In genomic region chr19:3048190-3048533, GRCh38 we compare ENCODE assay signal across 12 cellular contexts. TPM values are rescaled to one million over a fixed set of nuclear protein-coding genes. Genes with fewer than 3 reads are reported as not detected.
DNase-seq lines count a peak whose midpoint lies in the region; ATAC-seq and TF ChIP-seq lines count a peak whose summit lies in the region.
"Had no signal": no experiment of that assay in that cellular context is flagged by ENCODE, and none has a peak within 500 bp of the region (broad histone marks: within the 10 kb centered on the region; RNA-seq: fewer than 3 reads in every experiment).

No MANE protein-coding gene starts in this region.

- no peak overlapping the region for H3K23ac ChIP-seq in mesenchymal stem cell (ENCODE audit: low read length in 2 of 2)

- no peak overlapping the region for H3K9ac ChIP-seq in SK-N-MC (ENCODE audit: insufficient read length)
- H3K9ac ChIP-seq in mesenchymal stem cell (ENCODE audit: low read length): no peak overlapping the region
- H3K9ac ChIP-seq: parathyroid adenoma had no signal

- H3K36me3 ChIP-seq in left ventricle myocardium inferior (peaks cover 5% of the 10 kb centered on the region), SK-N-MC (ENCODE audit: insufficient read depth, low read length) (no peaks in the 10 kb centered on the region; the same call in 1 of the 2 replicates), mesenchymal stem cell (ENCODE audit: control insufficient read depth in 1 of 2, insufficient read depth in 2 of 2, low read depth in 1 of 2, low read length in 2 of 2) (peaks cover 2 to 12% of the 10 kb centered on the region in 2 experiments)

- H3K36me3 Mint-ChIP-seq in type B pancreatic cell: no peaks in the 10 kb centered on the region
- H3K36me3 Mint-ChIP-seq: activated CD8-positive, alpha-beta memory T cell treated with anti-CD3 and anti-CD28 coated beads, Interleukin-2, amount 10 ng/mL, durations not matched to agents 7 days and 5 days had no signal

- no peak for TF ChIP-seq CTCF in left ventricle myocardium inferior (IDR thresholded peaks at IDR 0.05; ENCODE audit: borderline replicate concordance)
- TF ChIP-seq CTCF in type B pancreatic cell (conservative IDR thresholded peaks at IDR 0.05): no peak
- no peak for TF ChIP-seq CTCF in GM10248 (IDR thresholded peaks at IDR 0.05; ENCODE audit: control extremely low read depth, extremely low read depth, low read depth, missing control alignments)

- H3K4ac ChIP-seq in mesenchymal stem cell (ENCODE audit: low read depth in 1 of 2, low read length in 2 of 2): peak overlapping the region in 1 of 2 experiments; percentile 56

- H2BK120ac ChIP-seq in mesenchymal stem cell (ENCODE audit: low read depth, low read length): no peak overlapping the region

- DNase-seq in left ventricle myocardium inferior (no peak), cardiac septum (ENCODE audit: low spot score) (no peak), SK-N-MC (ENCODE audit: low read depth, low spot score) (no peak), mesenchymal stem cell (no peak), type B pancreatic cell (ENCODE audit: extremely low spot score, unreplicated experiment) (no peak), GM10248 (ENCODE audit: extremely low spot score) (no peak)
- DNase-seq: cortex of kidney had no signal

- H3K9me3 Mint-ChIP-seq in type B pancreatic cell: no peaks in the 10 kb centered on the region
- H3K9me3 Mint-ChIP-seq: activated naive CD8-positive, alpha-beta T cell treated with anti-CD3 and anti-CD28 coated beads for 36 hours had no signal

- no peak overlapping the region for H3K4me2 ChIP-seq in mesenchymal stem cell (ENCODE audit: low read length, poor library complexity, severe bottlenecking)

- WGBS in mesenchymal stem cell: 78% methylated on average over 5 of the region's 5 CpGs

- H3K27ac Mint-ChIP-seq in type B pancreatic cell: peak overlapping the region; percentile 94
- H3K27ac Mint-ChIP-seq: activated CD8-positive, alpha-beta memory T cell treated with anti-CD3 and anti-CD28 coated beads, Interleukin-2, amount 10 ng/mL, durations not matched to agents 7 days and 5 days; activated naive CD8-positive, alpha-beta T cell treated with anti-CD3 and anti-CD28 coated beads for 36 hours had no signal

- no peak overlapping the region for H4K8ac ChIP-seq in mesenchymal stem cell (ENCODE audit: low read length)

- no peaks in the 10 kb centered on the region for H3K79me1 ChIP-seq in mesenchymal stem cell (replicated peaks; ENCODE audit: low read length, poor library complexity, severe bottlenecking)

- H3K9me3 ChIP-seq in left ventricle myocardium inferior (replicated peaks): no peaks in the 10 kb centered on the region
- no peaks in the 10 kb centered on the region for H3K9me3 ChIP-seq in SK-N-MC (ENCODE audit: low read depth, low read length)
- no peaks in the 10 kb centered on the region for H3K9me3 ChIP-seq in mesenchymal stem cell (ENCODE audit: control insufficient read depth, low read length)

- POLR2A ChIA-PET in GM10248 (lab: Yijun Ruan, JAX): interaction anchor here (0.6 to 0.7 kb wide), 2 partner anchors 12 to 44 kb away, joined by 4 to 8 read pairs; no protein-coding TSS in a partner anchor

- no peaks in the 10 kb centered on the region for H3K27me3 Mint-ChIP-seq in type B pancreatic cell
- H3K27me3 Mint-ChIP-seq: activated naive CD8-positive, alpha-beta T cell treated with anti-CD3 and anti-CD28 coated beads for 36 hours had no signal

- H2BK5ac ChIP-seq in mesenchymal stem cell (ENCODE audit: low read depth, low read length, poor library complexity, severe bottlenecking): no peak overlapping the region

- H4K91ac ChIP-seq in mesenchymal stem cell (ENCODE audit: low read length): no peak overlapping the region

- no peak overlapping the region for H2BK12ac ChIP-seq in mesenchymal stem cell (ENCODE audit: low read length in 2 of 2)

- H2AFZ ChIP-seq in mesenchymal stem cell (ENCODE audit: low read depth, low read length): no peak overlapping the region

- H3K27ac ChIP-seq in left ventricle myocardium inferior (replicated peaks) (peak overlapping the region; percentile 78), SK-N-MC (peak overlapping the region; percentile 88), mesenchymal stem cell (ENCODE audit: low read length, poor library complexity, severe bottlenecking) (no peak overlapping the region)
- H3K27ac ChIP-seq: parathyroid adenoma had no signal

- intact Hi-C loops in left ventricle myocardium inferior (cut with micrococcal nuclease) (no loop called here), cardiac septum (cut with DNase I) (no loop called here)

- H2BK15ac ChIP-seq in mesenchymal stem cell (ENCODE audit: low read depth, poor library complexity, severe bottlenecking): no peak overlapping the region

- ATAC-seq in GM21723 (IDR thresholded peaks at IDR 0.05; ENCODE audit: unreplicated experiment): no peak
- no peak for ATAC-seq in GM21529 (IDR thresholded peaks at IDR 0.05; ENCODE audit: unreplicated experiment)

- peak overlapping the region in 1 of 2 experiments; percentile 34 for H3K18ac ChIP-seq in mesenchymal stem cell (ENCODE audit: low read depth in 1 of 2, low read length in 2 of 2)

- no peaks in the 10 kb centered on the region for H3K27me3 ChIP-seq in left ventricle myocardium inferior (ENCODE audit: low read depth)
- H3K27me3 ChIP-seq in mesenchymal stem cell (ENCODE audit: control insufficient read depth in 1 of 2, insufficient read depth in 1 of 2, low read length in 2 of 2): peaks cover 0 to 4% of the 10 kb centered on the region in 2 experiments

- H3K4me3 Mint-ChIP-seq in type B pancreatic cell: no peak overlapping the region

- H3K4me1 ChIP-seq in left ventricle myocardium inferior: peaks cover 12% of the 10 kb centered on the region
- H3K4me1 ChIP-seq in mesenchymal stem cell (ENCODE audit: control insufficient read depth, insufficient read depth, low read depth, low read length): peaks cover 4% of the 10 kb centered on the region

- H3K4me3 ChIP-seq in left ventricle myocardium inferior (peak overlapping the region; percentile 65), SK-N-MC (peak overlapping the region; percentile 76), mesenchymal stem cell (ENCODE audit: insufficient read depth in 1 of 2, low read depth in 1 of 2, low read length in 2 of 2) (peak overlapping the region in 1 of 2 experiments; percentile 70)

- CTCF ChIA-PET in GM10248 (lab: Yijun Ruan, JAX): no interaction called here

- H3K14ac ChIP-seq in mesenchymal stem cell (ENCODE audit: low read length in 2 of 2): no peak overlapping the region

- peak overlapping the region; percentile 46 for H2AK5ac ChIP-seq in mesenchymal stem cell (ENCODE audit: low read length, severe bottlenecking)

- H3K4me1 Mint-ChIP-seq in type B pancreatic cell (ENCODE audit: unreplicated experiment): peaks cover 19% of the 10 kb centered on the region

RNA-seq across cellular contexts. Expression of gene TLE5, which starts 14.1 kb away (rescaled TPM):
- total RNA-seq in left ventricle myocardium inferior (799 TPM), cardiac septum (804 TPM), type B pancreatic cell (ENCODE audit: low replicate concordance) (302 and 418 TPM in 2 replicates)
- polyA plus RNA-seq in mesenchymal stem cell (2013, experiment 1 of 2): 329 TPM
- polyA plus RNA-seq in mesenchymal stem cell (2013, experiment 2 of 2): 321 TPM

RNA-seq across cellular contexts. Expression of gene TLE2, which starts 19.1 kb away (rescaled TPM):
- 53.2 TPM for total RNA-seq in left ventricle myocardium inferior
- total RNA-seq in cardiac septum: 48.0 TPM
- polyA plus RNA-seq in mesenchymal stem cell (2013, experiment 1 of 2): 9.5 TPM
- 8.7 TPM for polyA plus RNA-seq in mesenchymal stem cell (2013, experiment 2 of 2)
- total RNA-seq in type B pancreatic cell (ENCODE audit: low replicate concordance): 37.7 and 52.8 TPM in 2 replicates

RNA-seq across cellular contexts. Expression of gene GNA11, which starts 46.0 kb away (rescaled TPM):
- total RNA-seq in left ventricle myocardium inferior (58.1 TPM), cardiac septum (60.9 TPM), type B pancreatic cell (ENCODE audit: low replicate concordance) (46.9 and 62.0 TPM in 2 replicates)
- 49.8 TPM for polyA plus RNA-seq in mesenchymal stem cell (2013, experiment 1 of 2)
- 49.0 TPM for polyA plus RNA-seq in mesenchymal stem cell (2013, experiment 2 of 2)
